In genomic region chr2:161136696-161137324, GRCh38 we compare ENCODE assay signal across 8 cellular contexts. TPM values are rescaled to one million over a fixed set of nuclear protein-coding genes. Genes with fewer than 3 reads are reported as not detected.
A peak's percentile ranks its signal among the peaks of the same experiment; 100 is the strongest.
DNase-seq lines count a peak whose midpoint lies in the region; ATAC-seq and TF ChIP-seq lines count a peak whose summit lies in the region.

No MANE protein-coding gene starts in this region.

- no peak for TF ChIP-seq CTCF in lower lobe of right lung (IDR thresholded peaks at IDR 0.05)
- no peak for TF ChIP-seq CTCF in WERI-Rb-1 (IDR thresholded peaks at IDR 0.05; ENCODE audit: low read depth, low read length)

- peak overlapping the region; percentile 66 for H3K27ac ChIP-seq in lower lobe of right lung
- no peak overlapping the region for H3K27ac ChIP-seq in WERI-Rb-1

- H3K27me3 ChIP-seq in lower lobe of right lung (ENCODE audit: low read depth) (no peaks in the 10 kb centered on the region), WERI-Rb-1 (ENCODE audit: insufficient read depth, low read depth, severe bottlenecking) (no peaks in the 10 kb centered on the region)

- TF ChIP-seq POLR2A in GM15510 (IDR thresholded peaks at IDR 0.05; ENCODE audit: borderline replicate concordance, extremely low read depth, insufficient read length) = peak; percentile 46

- H3K9me3 ChIP-seq in lower lobe of right lung (no peaks in the 10 kb centered on the region), WERI-Rb-1 (ENCODE audit: severe bottlenecking) (no peaks in the 10 kb centered on the region)

- H3K36me3 ChIP-seq in lower lobe of right lung (no peaks in the 10 kb centered on the region), WERI-Rb-1 (no peaks in the 10 kb centered on the region)

- H3K4me3 ChIP-seq in lower lobe of right lung (peak overlapping the region; percentile 44), WERI-Rb-1 (ENCODE audit: low read depth, low read length) (no peak overlapping the region)

- peak; percentile 67 for DNase-seq in LHCN-M2 (ENCODE audit: low read depth)
- DNase-seq in astrocyte of the hippocampus (ENCODE audit: low read depth, low spot score) = peak; percentile 66
- no peak for DNase-seq in lower lobe of right lung
- DNase-seq in WERI-Rb-1 = no peak
- no peak for DNase-seq in superior temporal gyrus (ENCODE audit: extremely low spot score)
- DNase-seq in dedifferentiated amniotic fluid mesenchymal stem cell (ENCODE audit: extremely low spot score) = no peak

- ATAC-seq in GM21576 (IDR thresholded peaks at IDR 0.05; ENCODE audit: unreplicated experiment) (peak; percentile 78), lower lobe of right lung (peak; percentile 90 to 93)

- H3K4me1 ChIP-seq in lower lobe of right lung = peaks cover 52% of the 10 kb centered on the region

- intact Hi-C loops in lower lobe of right lung (cut with DNase I) = no loop called here

RNA-seq across cellular contexts. Expression of gene TANK, which starts 23.4 kb away (rescaled TPM):
- total RNA-seq in LHCN-M2 (2014; rRNA removed) = 56.3 and 64.5 TPM in 2 replicates
- 24.9 TPM for polyA plus RNA-seq in LHCN-M2 (2012)
- total RNA-seq in lower lobe of right lung = 77.5 TPM

Comparison
In these comparisons a context has a peak if more than half of its experiments do, and no peak if none do; other contexts are left out.
1. DNase-seq: peak in LHCN-M2 (single experiment) and astrocyte of the hippocampus (single experiment); none in lower lobe of right lung (single experiment), WERI-Rb-1 (single experiment), superior temporal gyrus (single experiment) and dedifferentiated amniotic fluid mesenchymal stem cell (single experiment).